ENCODE assay signal across 11 cellular contexts in genomic region chr18:80200171-80200931, GRCh38. TPM values are rescaled to one million over a fixed set of nuclear protein-coding genes. Genes with fewer than 3 reads are reported as not detected.
A peak's percentile ranks its signal among the peaks of the same experiment; 100 is the strongest.
DNase-seq lines count a peak whose midpoint lies in the region; ATAC-seq, FAIRE-seq and TF ChIP-seq lines count a peak whose summit lies in the region.
"Had no signal": no experiment of that assay in that cellular context is flagged by ENCODE, and none has a peak within 500 bp of the region (broad histone marks: within the 10 kb centered on the region; RNA-seq: fewer than 3 reads in every experiment).

No MANE protein-coding gene starts in this region.

- H3K36me3 Mint-ChIP-seq in glutamatergic neuron (ENCODE audit: unreplicated experiment) (peaks cover 2% of the 10 kb centered on the region), type B pancreatic cell (peaks cover 7% of the 10 kb centered on the region)

- POLR2A ChIA-PET in Panc1 (lab: Charles Lee): no interaction called here

- peaks cover 45% of the 10 kb centered on the region for H3K4me1 Mint-ChIP-seq in glutamatergic neuron (ENCODE audit: low read depth, unreplicated experiment)
- H3K4me1 Mint-ChIP-seq in type B pancreatic cell (ENCODE audit: unreplicated experiment): peaks cover 27% of the 10 kb centered on the region

- DNase-seq in NCI-H524 (lab: John Stamatoyannopoulos, UW) (peak; percentile 21 to 42), NCI-H524 treated with DMSO at 0.1 percent for 48 hours (lab: John Stamatoyannopoulos, UW) (no peak), Panc1 (ENCODE audit: low read depth, low spot score) (peak; percentile 42), glutamatergic neuron (peak; percentile 40), type B pancreatic cell (ENCODE audit: extremely low spot score, unreplicated experiment) (no peak), kidney (no peak)
- DNase-seq in stimulated activated CD4-positive, alpha-beta T cell treated with anti-CD3 and anti-CD28 coated beads, Interleukin-1b, Interleukin-23, amount 100 ng/mL, for 48 hours: no peak
- no peak for DNase-seq in activated CD4-positive, alpha-beta T cell treated with anti-CD3 and anti-CD28 coated beads for 48 hours
- DNase-seq: activated naive CD4-positive, alpha-beta T cell; thyroid gland had no signal

- FAIRE-seq in kidney (lab: Jason Lieb, UNC): no peak

- no peak overlapping the region for H3K9ac ChIP-seq in kidney (ENCODE audit: low read length in 2 of 2)

- CTCF ChIA-PET in Panc1 (lab: Charles Lee): interaction anchor here (0.7 to 2.0 kb wide), 15 partner anchors 8 to 58 kb away, joined by 3 to 10 read pairs (median 6); partner anchors contain the start of gene PARD6G

- H3K9me3 ChIP-seq in Panc1 (ENCODE audit: control insufficient read depth, insufficient read depth, low read depth, low read length): no peaks in the 10 kb centered on the region
- H3K9me3 ChIP-seq in kidney (ENCODE audit: control insufficient read depth in 1 of 2, low read length in 2 of 2): no peaks in the 10 kb centered on the region
- H3K9me3 ChIP-seq: SJSA1, thyroid gland had no signal

- H3K27ac ChIP-seq in Panc1 (ENCODE audit: low read length): no peak overlapping the region
- no peak overlapping the region for H3K27ac ChIP-seq in kidney (ENCODE audit: low read depth in 2 of 2, low read length in 2 of 2)
- H3K27ac ChIP-seq: SJSA1 had no signal

- H3K4me3 ChIP-seq in Panc1 (ENCODE audit: low read depth in 2 of 2, low read length in 2 of 2) (no peak overlapping the region), kidney (ENCODE audit: low read length in 2 of 2) (no peak overlapping the region)
- H3K4me3 ChIP-seq: SJSA1, thyroid gland had no signal

- TF ChIP-seq CTCF in Panc1 (IDR thresholded peaks at IDR 0.05) (no peak), glutamatergic neuron (IDR thresholded peaks at IDR 0.05; ENCODE audit: partially characterized antibody, unreplicated experiment) (no peak), type B pancreatic cell (conservative IDR thresholded peaks at IDR 0.05) (no peak), kidney (IDR thresholded peaks at IDR 0.05; ENCODE audit: borderline replicate concordance, extremely low read depth, insufficient read depth) (no peak)

- no peaks in the 10 kb centered on the region for H3K27me3 ChIP-seq in Panc1 (ENCODE audit: control insufficient read depth, insufficient read depth, low read length)
- H3K27me3 ChIP-seq: SJSA1, thyroid gland had no signal

- H3K4me1 ChIP-seq in Panc1 (ENCODE audit: control insufficient read depth, insufficient read depth, low read length): peaks cover 4% of the 10 kb centered on the region; the same call in 1 of the 2 replicates
- peaks cover 2 to 7% of the 10 kb centered on the region in 2 donors for H3K4me1 ChIP-seq in kidney (ENCODE audit: control insufficient read depth in 1 of 2, insufficient read depth in 1 of 2, low read depth in 1 of 2, low read length in 2 of 2)

- no peaks in the 10 kb centered on the region for H3K36me3 ChIP-seq in Panc1 (ENCODE audit: control insufficient read depth, insufficient read depth, low read length)
- H3K36me3 ChIP-seq in kidney (ENCODE audit: control insufficient read depth in 1 of 2, insufficient read depth in 2 of 2, low read length in 2 of 2): no peaks in the 10 kb centered on the region
- H3K36me3 ChIP-seq: SJSA1, thyroid gland had no signal

- H3K27ac Mint-ChIP-seq in glutamatergic neuron (ENCODE audit: unreplicated experiment) (peak overlapping the region; percentile 92), type B pancreatic cell (peak overlapping the region; percentile 22)

- peaks cover 5% of the 10 kb centered on the region for H3K9me3 Mint-ChIP-seq in glutamatergic neuron (ENCODE audit: unreplicated experiment)
- H3K9me3 Mint-ChIP-seq in type B pancreatic cell: no peaks in the 10 kb centered on the region

- H3K4me3 Mint-ChIP-seq in glutamatergic neuron (ENCODE audit: unreplicated experiment) (peak overlapping the region; percentile 53), type B pancreatic cell (peak overlapping the region; percentile 36)

- ATAC-seq in Panc1: peak; percentile 92

- intact Hi-C loops in Panc1 (cut with micrococcal nuclease; ENCODE audit: unreplicated experiment) (loop anchor here (2.0 kb wide), 1 partner anchor 46 kb away; the partner anchor contains the start of gene PARD6G), kidney (cut with DNase I) (no loop called here)

- no TSS peak for BruUV-seq in Panc1 (replicated peaks; lab: Mats Ljungman, UMichigan)

- peaks cover 1% of the 10 kb centered on the region for H3K27me3 Mint-ChIP-seq in glutamatergic neuron (ENCODE audit: unreplicated experiment)
- no peaks in the 10 kb centered on the region for H3K27me3 Mint-ChIP-seq in type B pancreatic cell

- in situ Hi-C loops in Panc1 (cut with HindIII; ENCODE audit: low pct_unique_long_range_greater_than_20kb, low sequenced_read_pairs): no loop called here

RNA-seq across cellular contexts. Expression of gene PARD6G, which starts 47.0 kb away (rescaled TPM):
- total RNA-seq in Panc1 (2021; ENCODE audit: unreplicated experiment) (5.2 TPM), glutamatergic neuron (ENCODE audit: unreplicated experiment) (25.2 TPM), type B pancreatic cell (ENCODE audit: low replicate concordance) (10.2 and 21.8 TPM in 2 replicates), kidney (1.9 TPM)
- polyA plus RNA-seq in Panc1 (2012; ENCODE audit: insufficient read length): 5.6 TPM
- polyA plus RNA-seq in kidney (ENCODE audit: insufficient read depth, low read depth, low replicate concordance): 10.7 TPM

Comparison
In these comparisons a context has a peak if more than half of its experiments do, and no peak if none do; other contexts are left out.
1. DNase-seq: peak in NCI-H524 (2 of 2), Panc1 (single experiment) and glutamatergic neuron (single experiment); none in NCI-H524 treated with DMSO at 0.1 percent for 48 hours (single experiment), type B pancreatic cell (single experiment), kidney (single experiment), stimulated activated CD4-positive, alpha-beta T cell treated with anti-CD3 and anti-CD28 coated beads, Interleukin-1b, Interleukin-23, amount 100 ng/mL, for 48 hours (single experiment) and activated CD4-positive, alpha-beta T cell treated with anti-CD3 and anti-CD28 coated beads for 48 hours (single experiment).